In the genomic region with DNA sequence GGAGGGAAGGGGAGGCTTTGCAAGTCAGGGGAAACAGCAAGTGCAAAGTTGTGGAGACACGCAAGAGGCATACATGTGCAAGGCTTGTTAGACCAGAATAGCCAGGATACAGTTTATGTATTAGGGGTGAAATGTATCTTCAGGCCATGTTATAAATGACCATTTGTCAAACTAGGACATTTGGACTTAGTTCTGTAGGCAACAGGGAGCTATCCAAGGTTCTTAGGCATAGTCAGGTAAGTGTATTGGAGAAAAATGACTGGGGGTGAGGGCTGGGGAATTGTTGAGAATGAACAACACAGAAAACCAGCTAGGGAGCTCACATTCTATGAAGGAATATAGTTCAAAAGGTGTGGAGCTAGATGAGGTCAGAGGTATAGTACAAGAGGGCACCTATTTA, we compare ENCODE assay signal across 18 cellular contexts. TPM values are rescaled to one million over a fixed set of nuclear protein-coding genes. Genes with fewer than 3 reads are reported as not detected.
"Had no signal": no experiment of that assay in that cellular context is flagged by ENCODE, and none has a peak within 500 bp of the region (broad histone marks: within the 10 kb centered on the region; RNA-seq: fewer than 3 reads in every experiment).

No MANE protein-coding gene starts in this region.

- H3K9me3 Mint-ChIP-seq: activated naive CD4-positive, alpha-beta T cell treated with anti-CD3 and anti-CD28 coated beads, Interleukin-2, amount 50 U/mL, for 24 hours; mesothelial cell of epicardium had no signal

- H3K4me3 ChIP-seq: esophagus squamous epithelium, skin epidermis, stomach, thoracic aorta had no signal

- H3K4me1 Mint-ChIP-seq: activated naive CD4-positive, alpha-beta T cell treated with anti-CD3 and anti-CD28 coated beads, Interleukin-2, amount 50 U/mL, for 24 hours had no signal

- H3K9me3 ChIP-seq: esophagus squamous epithelium, stomach, thoracic aorta had no signal

- H3K4me1 ChIP-seq: esophagus squamous epithelium, parathyroid adenoma, stomach had no signal

- H3K36me3 ChIP-seq: brain microvascular endothelial cell, esophagus squamous epithelium, stomach, thoracic aorta had no signal

- ATAC-seq: left ventricle myocardium superior, T-helper 17 cell had no signal

- H3K4me3 Mint-ChIP-seq: activated naive CD4-positive, alpha-beta T cell treated with anti-CD3 and anti-CD28 coated beads, Interleukin-2, amount 50 U/mL, for 24 hours; mesothelial cell of epicardium; T-helper 17 cell had no signal

- H3K36me3 Mint-ChIP-seq: activated naive CD4-positive, alpha-beta T cell treated with anti-CD3 and anti-CD28 coated beads, Interleukin-2, amount 50 U/mL, for 24 hours; mesothelial cell of epicardium had no signal

- DNase-seq: activated CD4-positive, alpha-beta T cell treated with anti-CD3 and anti-CD28 coated beads, Interleukin-2, amount 50 U/mL, for 4 hours; activated T-cell treated with anti-CD3 and anti-CD28 coated beads, Interleukin-2, amount 50 U/mL, for 1 hour; brain microvascular endothelial cell; cerebellar nuclear complex; esophagus squamous epithelium; foreskin melanocyte; head of caudate nucleus; left ventricle myocardium superior; retina; stomach; T-helper 17 cell had no signal

- H3K27ac Mint-ChIP-seq: activated naive CD4-positive, alpha-beta T cell treated with anti-CD3 and anti-CD28 coated beads, Interleukin-2, amount 50 U/mL, for 24 hours; mesothelial cell of epicardium; T-helper 17 cell had no signal

- H3K27ac ChIP-seq: brain microvascular endothelial cell, esophagus squamous epithelium, parathyroid adenoma, skin epidermis, stomach, thoracic aorta had no signal

RNA-seq across cellular contexts. Expression of gene TPH2, which starts 42.5 kb away (rescaled TPM):
- total RNA-seq: dermis microvascular lymphatic vessel endothelial cell, esophagus squamous epithelium, left ventricle myocardium superior, mesothelial cell of epicardium, T-helper 17 cell, thoracic aorta, urinary bladder had no signal
- polyA plus RNA-seq: stomach, urinary bladder had no signal
